In the genomic region with DNA sequence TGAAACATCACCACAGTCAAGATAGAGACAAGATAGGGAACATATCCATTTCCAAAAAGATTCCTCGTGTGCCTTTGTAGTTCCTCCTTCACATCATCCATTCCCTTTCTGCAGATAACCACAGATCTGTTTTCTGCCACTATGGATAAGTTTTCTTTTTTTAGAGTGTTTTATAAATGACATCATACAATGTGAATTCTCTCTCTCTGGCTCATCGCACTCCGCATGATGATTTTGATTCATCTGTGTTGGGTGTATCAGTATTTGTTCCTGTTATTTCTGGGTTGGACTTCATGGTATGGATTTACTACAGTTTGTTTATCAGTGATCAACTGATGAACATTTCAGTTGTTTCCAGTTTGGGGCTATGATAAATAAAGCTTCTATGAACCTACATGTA, we compare ENCODE assay signal across 22 cellular contexts. TPM values are rescaled to one million over a fixed set of nuclear protein-coding genes. Genes with fewer than 3 reads are reported as not detected.
A peak's percentile ranks its signal among the peaks of the same experiment; 100 is the strongest.
DNase-seq lines count a peak whose midpoint lies in the region; ATAC-seq, FAIRE-seq and TF ChIP-seq lines count a peak whose summit lies in the region.
"Had no signal": no experiment of that assay in that cellular context is flagged by ENCODE, and none has a peak within 500 bp of the region (broad histone marks: within the 10 kb centered on the region; RNA-seq: fewer than 3 reads in every experiment).

No MANE protein-coding gene starts in this region.

- H3K27me3 ChIP-seq in bronchial epithelial cell (ENCODE audit: control insufficient read depth, insufficient read depth, low read length): no peaks in the 10 kb centered on the region
- H3K27me3 ChIP-seq in body of pancreas: no peaks in the 10 kb centered on the region
- H3K27me3 ChIP-seq: upper lobe of right lung had no signal

- TF ChIP-seq CTCF in AG10803 (conservative IDR thresholded peaks at IDR 0.05; ENCODE audit: low read length): no peak
- no peak for TF ChIP-seq CTCF in bronchial epithelial cell (IDR thresholded peaks at IDR 0.05; ENCODE audit: insufficient read depth, low read length, severe bottlenecking)
- no peak for TF ChIP-seq CTCF in lower leg skin (IDR thresholded peaks at IDR 0.05)
- TF ChIP-seq CTCF in body of pancreas (IDR thresholded peaks at IDR 0.05): no peak

- no peaks in the 10 kb centered on the region for H3K36me3 Mint-ChIP-seq in activated naive CD8-positive, alpha-beta T cell treated with anti-CD3 and anti-CD28 coated beads for 36 hours
- H3K36me3 Mint-ChIP-seq: activated CD8-positive, alpha-beta memory T cell treated with anti-CD3 and anti-CD28 coated beads, Interleukin-2, amount 10 ng/mL, durations not matched to agents 7 days and 5 days; activated naive CD4-positive, alpha-beta T cell treated with anti-CD3 and anti-CD28 coated beads, Interleukin-2, amount 50 U/mL, for 24 hours had no signal

- TF ChIP-seq POLR2A in lower leg skin (IDR thresholded peaks at IDR 0.05) (no peak), body of pancreas (IDR thresholded peaks at IDR 0.05) (no peak)

- no peaks in the 10 kb centered on the region for H3K9me3 Mint-ChIP-seq in activated naive CD8-positive, alpha-beta T cell treated with anti-CD3 and anti-CD28 coated beads for 36 hours
- H3K9me3 Mint-ChIP-seq: activated CD4-positive, alpha-beta T cell treated with anti-CD3 and anti-CD28 coated beads, Interleukin-2, amount 10 ng/mL, durations not matched to agents 24 days and 14 days; activated naive CD4-positive, alpha-beta T cell treated with anti-CD3 and anti-CD28 coated beads, Interleukin-2, amount 50 U/mL, for 24 hours; activated T-helper 1 cell treated with anti-CD3 and anti-CD28 coated beads, Interleukin-12 subunit alpha, Interleukin-12 subunit beta, Interleukin-2, Interleukin-4 antibody, amounts not matched to agents 30 ng/mL and 10 ng/mL and 1 ng/mL, durations not matched to agents 14 hours and 24 hours and 36 hours had no signal

- H3K27me3 Mint-ChIP-seq in activated naive CD8-positive, alpha-beta T cell treated with anti-CD3 and anti-CD28 coated beads for 36 hours: no peaks in the 10 kb centered on the region
- H3K27me3 Mint-ChIP-seq: activated naive CD4-positive, alpha-beta T cell treated with anti-CD3 and anti-CD28 coated beads, Interleukin-2, amount 50 U/mL, for 24 hours had no signal

- no peak for ATAC-seq in body of pancreas
- ATAC-seq: A549; activated CD8-positive, alpha-beta memory T cell treated with anti-CD3 and anti-CD28 coated beads, Interleukin-2, amount 10 ng/mL, durations not matched to agents 7 days and 5 days; upper lobe of right lung had no signal

- intact Hi-C loops in lower leg skin (cut with DNase I; ENCODE audit: low total_unique reads): no loop called here
- intact Hi-C loops in body of pancreas (cut with DNase I): no loop called here

- DNase-seq in AG10803 (ENCODE audit: low read depth): peak; percentile 27
- peak; percentile 40 for DNase-seq in LHCN-M2 (ENCODE audit: low read depth)
- peak; percentile 78 for DNase-seq in bronchial epithelial cell (ENCODE audit: low read depth)
- DNase-seq in hepatic stellate cell (ENCODE audit: low spot score): peak; percentile 23
- no peak for DNase-seq in lower leg skin (ENCODE audit: low spot score in 2 of 2)
- DNase-seq in activated naive CD8-positive, alpha-beta T cell treated with anti-CD3 and anti-CD28 coated beads for 36 hours: no peak
- no peak for DNase-seq in body of pancreas
- no peak for DNase-seq in activated T-cell treated with anti-CD3 and anti-CD28 coated beads, Interleukin-2, amount 50 U/mL, for 1 hour
- DNase-seq: activated CD4-positive, alpha-beta T cell treated with anti-CD3 and anti-CD28 coated beads, Interleukin-2, amount 10 ng/mL, durations not matched to agents 24 days and 14 days; activated CD8-positive, alpha-beta memory T cell treated with anti-CD3 and anti-CD28 coated beads, Interleukin-2, amount 10 ng/mL, durations not matched to agents 7 days and 5 days; DMS53; kidney; mammary epithelial cell; MV-4-11; NCI-H524 treated with DMSO at 0.1 percent for 48 hours; upper lobe of right lung had no signal

- H3K27ac ChIP-seq in body of pancreas: no peak overlapping the region
- H3K27ac ChIP-seq: A549, prostate gland, SK-N-MC, upper lobe of right lung had no signal

- no peak overlapping the region for H3K4me3 Mint-ChIP-seq in activated naive CD8-positive, alpha-beta T cell treated with anti-CD3 and anti-CD28 coated beads for 36 hours
- H3K4me3 Mint-ChIP-seq: activated CD4-positive, alpha-beta T cell treated with anti-CD3 and anti-CD28 coated beads, Interleukin-2, amount 10 ng/mL, durations not matched to agents 24 days and 14 days; activated CD8-positive, alpha-beta memory T cell treated with anti-CD3 and anti-CD28 coated beads, Interleukin-2, amount 10 ng/mL, durations not matched to agents 7 days and 5 days; activated naive CD4-positive, alpha-beta T cell treated with anti-CD3 and anti-CD28 coated beads, Interleukin-2, amount 50 U/mL, for 24 hours; activated T-helper 1 cell treated with anti-CD3 and anti-CD28 coated beads, Interleukin-12 subunit alpha, Interleukin-12 subunit beta, Interleukin-2, Interleukin-4 antibody, amounts not matched to agents 30 ng/mL and 10 ng/mL and 1 ng/mL, durations not matched to agents 14 hours and 24 hours and 36 hours had no signal

- H3K4me3 ChIP-seq in AG10803 (ENCODE audit: low read length): no peak overlapping the region
- no peak overlapping the region for H3K4me3 ChIP-seq in bronchial epithelial cell (ENCODE audit: low read depth, low read length)
- H3K4me3 ChIP-seq in lower leg skin (ENCODE audit: low read depth, poor library complexity, severe bottlenecking): no peak overlapping the region
- no peak overlapping the region for H3K4me3 ChIP-seq in body of pancreas
- H3K4me3 ChIP-seq: A549, prostate gland, SK-N-MC, upper lobe of right lung had no signal

- WGBS in lower leg skin, 2 donors: 60 to 72% methylated on average over 3 of the region's 3 CpGs
- WGBS in body of pancreas, 2 donors: 54 to 72% methylated on average over 3 of the region's 3 CpGs

- H3K9me3 ChIP-seq in body of pancreas: no peaks in the 10 kb centered on the region
- H3K9me3 ChIP-seq: prostate gland, upper lobe of right lung had no signal

- H3K4me1 ChIP-seq in body of pancreas: no peaks in the 10 kb centered on the region
- H3K4me1 ChIP-seq: prostate gland, upper lobe of right lung had no signal

- H3K4me1 Mint-ChIP-seq in activated naive CD8-positive, alpha-beta T cell treated with anti-CD3 and anti-CD28 coated beads for 36 hours: no peaks in the 10 kb centered on the region
- H3K4me1 Mint-ChIP-seq: activated CD4-positive, alpha-beta T cell treated with anti-CD3 and anti-CD28 coated beads, Interleukin-2, amount 10 ng/mL, durations not matched to agents 24 days and 14 days; activated CD8-positive, alpha-beta memory T cell treated with anti-CD3 and anti-CD28 coated beads, Interleukin-2, amount 10 ng/mL, durations not matched to agents 7 days and 5 days; activated naive CD4-positive, alpha-beta T cell treated with anti-CD3 and anti-CD28 coated beads, Interleukin-2, amount 50 U/mL, for 24 hours had no signal

- FAIRE-seq in bronchial epithelial cell (lab: Jason Lieb, UNC): no peak
- FAIRE-seq: A549, HTR-8/SVneo, kidney had no signal

- H3K36me3 ChIP-seq in bronchial epithelial cell (ENCODE audit: control insufficient read depth, insufficient read depth, low read length) (no peaks in the 10 kb centered on the region), body of pancreas (replicated peaks in 1 of 2; ENCODE audit: insufficient read depth in 1 of 2, low read depth in 2 of 2) (no peaks in the 10 kb centered on the region)
- H3K36me3 ChIP-seq: prostate gland, upper lobe of right lung had no signal

- H3K27ac Mint-ChIP-seq in activated naive CD8-positive, alpha-beta T cell treated with anti-CD3 and anti-CD28 coated beads for 36 hours: no peak overlapping the region
- H3K27ac Mint-ChIP-seq: activated CD4-positive, alpha-beta T cell treated with anti-CD3 and anti-CD28 coated beads, Interleukin-2, amount 10 ng/mL, durations not matched to agents 24 days and 14 days; activated CD8-positive, alpha-beta memory T cell treated with anti-CD3 and anti-CD28 coated beads, Interleukin-2, amount 10 ng/mL, durations not matched to agents 7 days and 5 days; activated naive CD4-positive, alpha-beta T cell treated with anti-CD3 and anti-CD28 coated beads, Interleukin-2, amount 50 U/mL, for 24 hours; activated T-helper 1 cell treated with anti-CD3 and anti-CD28 coated beads, Interleukin-12 subunit alpha, Interleukin-12 subunit beta, Interleukin-2, Interleukin-4 antibody, amounts not matched to agents 30 ng/mL and 10 ng/mL and 1 ng/mL, durations not matched to agents 14 hours and 24 hours and 36 hours had no signal

RNA-seq across cellular contexts. Expression of gene ANXA3, which starts 23.2 kb away (rescaled TPM):
- total RNA-seq in LHCN-M2 (2014; rRNA removed): not detected in 2 replicates
- 2.2 TPM for polyA plus RNA-seq in LHCN-M2 (2012)
- 705 and 1,062 TPM in 2 replicates for total RNA-seq in bronchial epithelial cell
- 10 to 100 TPM; 13.5 to 34.3 (median 21.2) TPM for total RNA-seq in lower leg skin
- total RNA-seq in activated naive CD8-positive, alpha-beta T cell treated with anti-CD3 and anti-CD28 coated beads for 36 hours: 1 to 10 TPM; 2.8 to 3.4 TPM
- 10 to 100 TPM; 35.9 to 65.1 TPM for total RNA-seq in body of pancreas

Comparison
In these comparisons a context has a peak if more than half of its experiments do, and no peak if none do; other contexts are left out.
1. DNase-seq: peak in AG10803 (single experiment), LHCN-M2 (single experiment), bronchial epithelial cell (single experiment) and hepatic stellate cell (single experiment); none in lower leg skin (0 of 2), activated naive CD8-positive, alpha-beta T cell treated with anti-CD3 and anti-CD28 coated beads for 36 hours (single experiment), body of pancreas (0 of 4) and activated T-cell treated with anti-CD3 and anti-CD28 coated beads, Interleukin-2, amount 50 U/mL, for 1 hour (single experiment).
2. RNA of gene ANXA3, which starts 23.2 kb away (total RNA-seq): 705 to 1,062 TPM in bronchial epithelial cell; 35.9 to 65.1 TPM in body of pancreas, 13.5 to 34.3 TPM in lower leg skin, 2.8 to 3.4 TPM in activated naive CD8-positive, alpha-beta T cell treated with anti-CD3 and anti-CD28 coated beads for 36 hours and not detected in LHCN-M2; every median in the first group is over 10 times any median in the second.